In genomic region chr10:78046711-78047269, GRCh38 we compare ENCODE assay signal across 3 cellular contexts.
TF ChIP-seq lines count a peak whose summit lies in the region.

No MANE protein-coding gene starts in this region.

TF ChIP-seq in HEK293, 187 proteins besides CTCF, POLR2A, EP300 and RAD21 (continues in another document):
- TF ChIP-seq ZNF416 (tag by site-specific recombination; IDR thresholded peaks at IDR 0.05) (no peak), ZNF639 (tag by site-specific recombination; IDR thresholded peaks at IDR 0.05) (no peak), ZNF266 (tag by site-specific recombination; IDR thresholded peaks at IDR 0.05; ENCODE audit: low read depth) (no peak), HOXC10 (CRISPR knock-in tag; IDR thresholded peaks at IDR 0.05) (no peak), ZNF175 (tag by site-specific recombination; IDR thresholded peaks at IDR 0.05) (no peak), ZNF292 (tag by site-specific recombination; IDR thresholded peaks at IDR 0.05; ENCODE audit: borderline replicate concordance, low read depth) (no peak), ZNF707 (tag by site-specific recombination; IDR thresholded peaks at IDR 0.05) (no peak), ZNF140 (tag by site-specific recombination; IDR thresholded peaks at IDR 0.05) (no peak), MZF1 (tag by site-specific recombination; IDR thresholded peaks at IDR 0.05; ENCODE audit: borderline replicate concordance) (no peak), WT1 (tag by site-specific recombination; IDR thresholded peaks at IDR 0.05) (no peak), FEZF1 (tag by site-specific recombination; IDR thresholded peaks at IDR 0.05) (no peak), ZNF10 (tag by site-specific recombination; IDR thresholded peaks at IDR 0.05) (no peak), ZNF248 (tag by site-specific recombination; IDR thresholded peaks at IDR 0.05) (no peak), ZNF747 (tag by site-specific recombination; IDR thresholded peaks at IDR 0.05) (no peak), ZSCAN18 (tag by site-specific recombination; IDR thresholded peaks at IDR 0.05) (no peak), ZSCAN23 (tag by site-specific recombination; IDR thresholded peaks at IDR 0.05) (no peak), ZBTB20 (tag by site-specific recombination; IDR thresholded peaks at IDR 0.05) (peak; percentile 56; the same call in 1 of the 2 replicates), PRDM4 (tag by site-specific recombination; IDR thresholded peaks at IDR 0.05) (no peak), OSR2 (tag by site-specific recombination; IDR thresholded peaks at IDR 0.05) (peak; percentile 64), IKZF3 (tag by site-specific recombination; IDR thresholded peaks at IDR 0.05) (no peak)

TF ChIP-seq in K562, 482 proteins besides CTCF, POLR2A, EP300 and RAD21:
- TF ChIP-seq ZNF316 (IDR thresholded peaks at IDR 0.05) (peak; percentile 53; the same call in 1 of the 2 replicates), MCM5 (IDR thresholded peaks at IDR 0.05; ENCODE audit: low read depth) (no peak)

TF ChIP-seq in neural cell, 6 proteins besides CTCF, POLR2A, EP300 and RAD21:
- TF ChIP-seq POLR2AphosphoS5 (IDR thresholded peaks at IDR 0.05) = no peak
- TF ChIP-seq SMC3 (conservative IDR thresholded peaks at IDR 0.05; ENCODE audit: poor library complexity) = no peak
- TF ChIP-seq REST (IDR thresholded peaks at IDR 0.05; ENCODE audit: borderline replicate concordance) = no peak
- TF ChIP-seq MXI1 (conservative IDR thresholded peaks at IDR 0.05; ENCODE audit: poor library complexity, severe bottlenecking) = no peak
- TF ChIP-seq TAF1 (IDR thresholded peaks at IDR 0.05; ENCODE audit: low read depth) = no peak
- no peak for TF ChIP-seq EZH2 (IDR thresholded peaks at IDR 0.05; ENCODE audit: borderline replicate concordance, insufficient read depth, low read length, poor library complexity, severe bottlenecking)
